In the genomic region with DNA sequence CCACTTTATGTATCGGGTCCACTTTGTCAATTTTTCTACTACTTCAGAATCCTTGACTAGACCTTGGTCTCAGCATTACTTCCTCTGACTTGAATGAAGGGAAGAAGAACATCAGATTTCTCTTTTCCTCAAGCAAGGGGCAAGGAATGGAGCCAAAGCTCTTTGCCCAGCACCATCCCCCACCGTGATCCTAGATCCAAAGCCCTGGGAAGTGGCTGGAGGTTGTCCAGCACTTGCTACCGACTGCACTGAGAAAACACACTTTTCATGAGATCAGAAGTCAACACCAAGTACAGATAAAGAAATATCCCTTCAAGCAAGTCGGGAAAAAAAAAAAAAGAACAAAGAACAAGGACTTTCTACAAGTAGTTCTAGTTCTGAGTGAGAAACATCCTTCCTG, we compare ENCODE assay signal across 11 cellular contexts.
A peak's percentile ranks its signal among the peaks of the same experiment; 100 is the strongest.
DNase-seq lines count a peak whose midpoint lies in the region; ATAC-seq, FAIRE-seq and TF ChIP-seq lines count a peak whose summit lies in the region.
"Had no signal": no experiment of that assay in that cellular context is flagged by ENCODE, and none has a peak within 500 bp of the region (broad histone marks: within the 10 kb centered on the region; RNA-seq: fewer than 3 reads in every experiment).

No MANE protein-coding gene starts in this region.

- BruUV-seq in MCF 10A (replicated peaks; lab: Mats Ljungman, UMichigan) = no TSS peak

- 17 to 27% (median 19%) methylated on average over 4 of the region's 4 CpGs for WGBS in heart left ventricle, 4 donors
- WGBS in pancreas, 2 donors = 21 to 28% methylated on average over 4 of the region's 4 CpGs
- WGBS in GM23248 (ENCODE audit: low coverage in 1 of 2, low lambda C conversion rate in 2 of 2, missing lambda C conversion rate in 2 of 2), 2 experiments = 40 to 47% methylated on average over 4 of the region's 4 CpGs

- TF ChIP-seq POLR2A in breast epithelium (IDR thresholded peaks at IDR 0.05) (no peak), heart left ventricle (IDR thresholded peaks at IDR 0.05) (no peak), uterus (IDR thresholded peaks at IDR 0.05) (no peak)

- no peak overlapping the region for H2AFZ ChIP-seq in GM23248

- H3K27ac Mint-ChIP-seq in MCF 10A (ENCODE audit: low read depth, unreplicated experiment) = no peak overlapping the region
- H3K27ac Mint-ChIP-seq in activated CD8-positive, alpha-beta T cell treated with anti-CD3 and anti-CD28 coated beads, Interleukin-2, amount 10 ng/mL, durations not matched to agents 7 days and 5 days = no peak overlapping the region
- H3K27ac Mint-ChIP-seq: activated B cell treated with CpG ODN at 0.5 μM for 24 hours had no signal

- H3K27me3 ChIP-seq in breast epithelium = no peaks in the 10 kb centered on the region
- H3K27me3 ChIP-seq in heart left ventricle = no peaks in the 10 kb centered on the region
- H3K27me3 ChIP-seq in pancreas = no peaks in the 10 kb centered on the region
- H3K27me3 ChIP-seq in uterus = no peaks in the 10 kb centered on the region
- H3K27me3 ChIP-seq in GM23248 (replicated peaks; ENCODE audit: insufficient read depth) = no peaks in the 10 kb centered on the region

- CTCF ChIA-PET in MCF 10A (lab: Yijun Ruan, JAX) = interaction anchor here (0.6 to 1.7 kb wide), 7 partner anchors 200 to 523 kb away, joined by 3 to 5 read pairs (median 3); no protein-coding TSS in a partner anchor
- CTCF ChIA-PET in activated CD8-positive, alpha-beta T cell treated with anti-CD3 and anti-CD28 coated beads, Interleukin-2, amount 10 ng/mL, durations not matched to agents 7 days and 5 days (lab: Charles Lee) = interaction anchor here (0.9 to 1.0 kb wide), 3 partner anchors 9 to 199 kb away, joined by 3 read pairs; no protein-coding TSS in a partner anchor

- H3K4me1 Mint-ChIP-seq in MCF 10A (ENCODE audit: insufficient read depth, unreplicated experiment) = peaks cover 7% of the 10 kb centered on the region
- H3K4me1 Mint-ChIP-seq in activated CD8-positive, alpha-beta T cell treated with anti-CD3 and anti-CD28 coated beads, Interleukin-2, amount 10 ng/mL, durations not matched to agents 7 days and 5 days (ENCODE audit: low read depth) = peaks cover 45% of the 10 kb centered on the region

- H3K4me2 ChIP-seq in GM23248 (ENCODE audit: unreplicated experiment) = no peak overlapping the region

- H3K9ac ChIP-seq in GM23248 = no peak overlapping the region

- peaks cover 4% of the 10 kb centered on the region; the same call in 1 of the 2 replicates for H3K79me2 ChIP-seq in GM23248 (ENCODE audit: insufficient read depth)

- in situ Hi-C loops in GM23248 (cut with MboI) = loop anchor here (10.0 kb wide), 1 partner anchor 193 kb away; no protein-coding TSS in a partner anchor

- H3K4me3 Mint-ChIP-seq in MCF 10A (ENCODE audit: unreplicated experiment) = no peak overlapping the region
- no peak overlapping the region for H3K4me3 Mint-ChIP-seq in activated CD8-positive, alpha-beta T cell treated with anti-CD3 and anti-CD28 coated beads, Interleukin-2, amount 10 ng/mL, durations not matched to agents 7 days and 5 days
- H3K4me3 Mint-ChIP-seq: activated B cell treated with CpG ODN at 0.5 μM for 24 hours; activated T-cell treated with anti-CD3 and anti-CD28 coated beads, Interleukin-2, amount 50 U/mL, for 4 hours had no signal

- H3K36me3 ChIP-seq in breast epithelium (no peaks in the 10 kb centered on the region), heart left ventricle (peaks cover 0 to 20% (median 0%) of the 10 kb centered on the region in 9 donors), pancreas (peaks cover 0 to 14% (median 8%) of the 10 kb centered on the region in 3 donors), uterus (no peaks in the 10 kb centered on the region), GM23248 (ENCODE audit: low read depth) (0 out of 2 replicates have a peak, but pooled peaks cover 7% of the 10 kb centered on the region)

- peak overlapping the region; percentile 67 to 69 for H3K27ac ChIP-seq in breast epithelium
- H3K27ac ChIP-seq in heart left ventricle = peak overlapping the region; percentile 60 to 90 (median 74)
- peak overlapping the region; percentile 4 to 57 (median 42) for H3K27ac ChIP-seq in pancreas
- peak overlapping the region; percentile 82 to 84 for H3K27ac ChIP-seq in uterus
- no peak overlapping the region for H3K27ac ChIP-seq in GM23248

- H4K20me1 ChIP-seq in GM23248 (ENCODE audit: insufficient read depth) = peaks cover 33% of the 10 kb centered on the region; the same call in 1 of the 2 replicates

- intact Hi-C loops in breast epithelium (cut with DNase I; ENCODE audit: low total_unique reads) (no loop called here), MCF 10A (cut with micrococcal nuclease) (no loop called here), heart left ventricle (cut with DNase I) (loop anchor here in 2 of 10 donors (2.0 to 5.0 kb wide), 2 partner anchors 35 to 45 kb away; no protein-coding TSS in a partner anchor), pancreas (cut with DNase I) (no loop called here), uterus (cut with DNase I; ENCODE audit: low total_unique reads) (no loop called here)

- H3K9me3 Mint-ChIP-seq in MCF 10A (ENCODE audit: unreplicated experiment) = no peaks in the 10 kb centered on the region
- H3K9me3 Mint-ChIP-seq in activated CD8-positive, alpha-beta T cell treated with anti-CD3 and anti-CD28 coated beads, Interleukin-2, amount 10 ng/mL, durations not matched to agents 7 days and 5 days (ENCODE audit: insufficient read depth) = no peaks in the 10 kb centered on the region
- H3K9me3 Mint-ChIP-seq: activated B cell treated with CpG ODN at 0.5 μM for 24 hours; activated T-cell treated with anti-CD3 and anti-CD28 coated beads, Interleukin-2, amount 50 U/mL, for 4 hours had no signal

- H3K4me3 ChIP-seq in breast epithelium = no peak overlapping the region
- H3K4me3 ChIP-seq in heart left ventricle = peak overlapping the region in 1 of 12 donors; percentile 2
- H3K4me3 ChIP-seq in pancreas = no peak overlapping the region
- no peak overlapping the region for H3K4me3 ChIP-seq in uterus
- no peak overlapping the region for H3K4me3 ChIP-seq in GM23248

- no peaks in the 10 kb centered on the region for H3K27me3 Mint-ChIP-seq in MCF 10A (ENCODE audit: insufficient read depth, unreplicated experiment)
- H3K27me3 Mint-ChIP-seq in activated CD8-positive, alpha-beta T cell treated with anti-CD3 and anti-CD28 coated beads, Interleukin-2, amount 10 ng/mL, durations not matched to agents 7 days and 5 days (ENCODE audit: low read depth) = peaks cover 2% of the 10 kb centered on the region

- no peak for DNase-seq in breast epithelium (ENCODE audit: low spot score in 2 of 2)
- no peak for DNase-seq in MCF 10A (ENCODE audit: unreplicated experiment)
- no peak for DNase-seq in heart left ventricle
- DNase-seq in pancreas = peak in 4 of 6 donors; percentile 60 to 75 (median 72)
- peak; percentile 44 to 57 for DNase-seq in uterus
- DNase-seq in GM23248 = no peak
- DNase-seq in activated T-cell treated with anti-CD3 and anti-CD28 coated beads, Interleukin-2, amount 50 U/mL, for 1 hour = no peak
- DNase-seq in activated CD8-positive, alpha-beta T cell treated with anti-CD3 and anti-CD28 coated beads, Interleukin-2, amount 10 ng/mL, durations not matched to agents 7 days and 5 days = no peak
- DNase-seq: activated B cell treated with CpG ODN at 0.5 μM for 24 hours; activated T-cell treated with anti-CD3 and anti-CD28 coated beads, Interleukin-2, amount 50 U/mL, for 4 hours; Caco-2 had no signal

- H3K36me3 Mint-ChIP-seq in MCF 10A (ENCODE audit: insufficient read depth, unreplicated experiment) = peaks cover 41% of the 10 kb centered on the region
- H3K36me3 Mint-ChIP-seq in activated CD8-positive, alpha-beta T cell treated with anti-CD3 and anti-CD28 coated beads, Interleukin-2, amount 10 ng/mL, durations not matched to agents 7 days and 5 days (ENCODE audit: low read depth) = peaks cover 4% of the 10 kb centered on the region

- ATAC-seq in heart left ventricle = peak in 3 of 4 donors; percentile 19 to 39 (median 23)
- ATAC-seq in pancreas = peak; percentile 55 to 84 (median 70)
- ATAC-seq in activated CD8-positive, alpha-beta T cell treated with anti-CD3 and anti-CD28 coated beads, Interleukin-2, amount 10 ng/mL, durations not matched to agents 7 days and 5 days = no peak
- ATAC-seq: activated T-cell treated with anti-CD3 and anti-CD28 coated beads, Interleukin-2, amount 50 U/mL, for 4 hours had no signal

- H3K9me3 ChIP-seq in breast epithelium (no peaks in the 10 kb centered on the region), heart left ventricle (peaks cover 0 to 5% (median 0%) of the 10 kb centered on the region in 12 donors), pancreas (no peaks in the 10 kb centered on the region), uterus (no peaks in the 10 kb centered on the region), GM23248 (ENCODE audit: low read depth) (no peaks in the 10 kb centered on the region)
- H3K9me3 ChIP-seq: Caco-2 had no signal

- no peak for FAIRE-seq in pancreas (lab: Jason Lieb, UNC)

- no peaks in the 10 kb centered on the region for H3K9me2 ChIP-seq in GM23248 (ENCODE audit: insufficient read depth)

- peaks cover 5% of the 10 kb centered on the region; the same call in 1 of the 2 replicates for H3F3A ChIP-seq in GM23248 (ENCODE audit: insufficient read depth)

- H3K4me1 ChIP-seq in breast epithelium (peaks cover 0 to 17% of the 10 kb centered on the region in 2 donors), heart left ventricle (peaks cover 2 to 88% (median 63%) of the 10 kb centered on the region in 12 donors), pancreas (peaks cover 35 to 42% (median 37%) of the 10 kb centered on the region in 3 donors), uterus (peaks cover 0 to 18% of the 10 kb centered on the region in 2 donors), GM23248 (ENCODE audit: insufficient read depth) (peaks cover 21% of the 10 kb centered on the region)

- TF ChIP-seq CTCF in breast epithelium (IDR thresholded peaks at IDR 0.05) (no peak), MCF 10A (IDR thresholded peaks at IDR 0.05; ENCODE audit: unreplicated experiment) (no peak), heart left ventricle (IDR thresholded peaks at IDR 0.05) (no peak), pancreas (IDR thresholded peaks at IDR 0.05) (no peak), uterus (IDR thresholded peaks at IDR 0.05) (no peak)

- POLR2A ChIA-PET in MCF 10A (lab: Yijun Ruan, JAX) = no interaction called here
- POLR2A ChIA-PET in activated CD8-positive, alpha-beta T cell treated with anti-CD3 and anti-CD28 coated beads, Interleukin-2, amount 10 ng/mL, durations not matched to agents 7 days and 5 days (lab: Charles Lee) = no interaction called here

Comparison
In these comparisons a context has a peak if more than half of its experiments do, and no peak if none do; other contexts are left out.
1. DNase-seq: peak in pancreas (4 of 6) and uterus (2 of 2); none in breast epithelium (0 of 2), MCF 10A (single experiment), heart left ventricle (0 of 5), GM23248 (single experiment), activated T-cell treated with anti-CD3 and anti-CD28 coated beads, Interleukin-2, amount 50 U/mL, for 1 hour (single experiment) and activated CD8-positive, alpha-beta T cell treated with anti-CD3 and anti-CD28 coated beads, Interleukin-2, amount 10 ng/mL, durations not matched to agents 7 days and 5 days (single experiment).